Comparison of ENCODE assay signal across 13 cellular contexts in genomic region chr15:99434506-99435137, GRCh38.
DNase-seq lines count a peak whose midpoint lies in the region; FAIRE-seq and TF ChIP-seq lines count a peak whose summit lies in the region.
"Had no signal": no experiment of that assay in that cellular context is flagged by ENCODE, and none has a peak within 500 bp of the region (broad histone marks: within the 10 kb centered on the region; RNA-seq: fewer than 3 reads in every experiment).

No MANE protein-coding gene starts in this region.

- in situ Hi-C loops in transverse colon (cut with MboI; ENCODE audit: low pct_ligation_motif_present in 1 of 4, low pct_unique_long_range_greater_than_20kb in 1 of 4, low sequenced_read_pairs in 3 of 4) = no loop called here

- no peak for TF ChIP-seq CTCF in astrocyte (IDR thresholded peaks at IDR 0.05; ENCODE audit: insufficient read depth, low read depth, low read length)
- TF ChIP-seq CTCF in transverse colon (IDR thresholded peaks at IDR 0.05) = no peak

- H3K27ac ChIP-seq in astrocyte (ENCODE audit: low read depth, low read length) = no peak overlapping the region
- peak overlapping the region; percentile 70 to 87 (median 78) for H3K27ac ChIP-seq in transverse colon

- peaks cover 31% of the 10 kb centered on the region for H3K27me3 Mint-ChIP-seq in astrocyte (ENCODE audit: low read depth, unreplicated experiment)

- H3K9me3 ChIP-seq in astrocyte (ENCODE audit: insufficient read depth, low read depth, low read length) (no peaks in the 10 kb centered on the region), transverse colon (no peaks in the 10 kb centered on the region)
- H3K9me3 ChIP-seq: HAP-1, prostate gland had no signal

- H3K4me1 Mint-ChIP-seq in astrocyte (ENCODE audit: low read depth, unreplicated experiment) = peaks cover 8% of the 10 kb centered on the region

- H3K27ac Mint-ChIP-seq in astrocyte (ENCODE audit: unreplicated experiment) = peak overlapping the region; percentile 30

- WGBS in transverse colon (ENCODE audit: low coverage in 1 of 2), 2 donors = 62 to 80% methylated on average over 3 to 19 of the region's 26 CpGs

- no peaks in the 10 kb centered on the region for H3K36me3 Mint-ChIP-seq in astrocyte (ENCODE audit: low read depth, unreplicated experiment)

- no peak overlapping the region for H3K4me3 ChIP-seq in astrocyte (ENCODE audit: insufficient read depth, low read depth, low read length)
- peak overlapping the region in 1 of 4 donors; percentile 31 for H3K4me3 ChIP-seq in transverse colon
- H3K4me3 ChIP-seq: HAP-1, prostate gland had no signal

- H3K4me2 ChIP-seq in astrocyte (ENCODE audit: low read length) = no peak overlapping the region

- no peak overlapping the region for H3K9ac ChIP-seq in astrocyte (ENCODE audit: low read length)

- peak; percentile 10 for DNase-seq in activated T-cell treated with anti-CD3 and anti-CD28 coated beads, Interleukin-2, amount 50 U/mL, for 1 hour
- DNase-seq in activated T-cell treated with anti-CD3 and anti-CD28 coated beads for 4 hours (no peak), astrocyte (ENCODE audit: low read depth) (no peak), mesenteric fat pad (ENCODE audit: low spot score) (peak; percentile 81), transverse colon (no peak), NCI-H446 (lab: John Stamatoyannopoulos, UW) (no peak), foreskin melanocyte (no peak), NCI-H524 (lab: John Stamatoyannopoulos, UW) (no peak)
- DNase-seq: KBM-7; stimulated activated CD4-positive, alpha-beta T cell treated with anti-CD3 and anti-CD28 coated beads, Interleukin-4, amount 100 ng/mL, for 24 hours had no signal

- intact Hi-C loops in transverse colon (cut with DNase I; ENCODE audit: low total_unique reads) = no loop called here

- no peak for FAIRE-seq in astrocyte (lab: Jason Lieb, UNC)
- FAIRE-seq: frontal cortex had no signal

- no peaks in the 10 kb centered on the region for H3K79me2 ChIP-seq in astrocyte (ENCODE audit: insufficient read depth, low read length)

- H3K36me3 ChIP-seq in astrocyte (ENCODE audit: insufficient read depth, low read length) (no peaks in the 10 kb centered on the region), transverse colon (no peaks in the 10 kb centered on the region)
- H3K36me3 ChIP-seq: HAP-1, prostate gland had no signal

- no peak overlapping the region for H2AFZ ChIP-seq in astrocyte (ENCODE audit: low read depth, low read length)

- H3K27me3 ChIP-seq in astrocyte (ENCODE audit: insufficient read depth, low read length) (no peaks in the 10 kb centered on the region), transverse colon (no peaks in the 10 kb centered on the region)

- no peak for TF ChIP-seq POLR2A in transverse colon (IDR thresholded peaks at IDR 0.05)

- H3K4me1 ChIP-seq in astrocyte (ENCODE audit: insufficient read depth, low read length) (peaks cover 19% of the 10 kb centered on the region), transverse colon (peaks cover 18 to 40% (median 26%) of the 10 kb centered on the region in 4 donors)
- H3K4me1 ChIP-seq: HAP-1 had no signal

- peaks cover 2% of the 10 kb centered on the region for H3K9me3 Mint-ChIP-seq in astrocyte (ENCODE audit: unreplicated experiment)

- H4K20me1 ChIP-seq in astrocyte (ENCODE audit: insufficient read depth, low read length) = no peaks in the 10 kb centered on the region

- peak overlapping the region; percentile 40 for H3K4me3 Mint-ChIP-seq in astrocyte (ENCODE audit: unreplicated experiment)

- no peak for TF ChIP-seq EP300 in transverse colon (IDR thresholded peaks at IDR 0.05; ENCODE audit: low read depth)

Comparison
In these comparisons a context has a peak if more than half of its experiments do, and no peak if none do; other contexts are left out.
1. DNase-seq: peak in activated T-cell treated with anti-CD3 and anti-CD28 coated beads, Interleukin-2, amount 50 U/mL, for 1 hour (single experiment) and mesenteric fat pad (single experiment); none in activated T-cell treated with anti-CD3 and anti-CD28 coated beads for 4 hours (single experiment), astrocyte (single experiment), transverse colon (single experiment), NCI-H446 (0 of 2), foreskin melanocyte (single experiment) and NCI-H524 (0 of 2).